In the genomic region with DNA sequence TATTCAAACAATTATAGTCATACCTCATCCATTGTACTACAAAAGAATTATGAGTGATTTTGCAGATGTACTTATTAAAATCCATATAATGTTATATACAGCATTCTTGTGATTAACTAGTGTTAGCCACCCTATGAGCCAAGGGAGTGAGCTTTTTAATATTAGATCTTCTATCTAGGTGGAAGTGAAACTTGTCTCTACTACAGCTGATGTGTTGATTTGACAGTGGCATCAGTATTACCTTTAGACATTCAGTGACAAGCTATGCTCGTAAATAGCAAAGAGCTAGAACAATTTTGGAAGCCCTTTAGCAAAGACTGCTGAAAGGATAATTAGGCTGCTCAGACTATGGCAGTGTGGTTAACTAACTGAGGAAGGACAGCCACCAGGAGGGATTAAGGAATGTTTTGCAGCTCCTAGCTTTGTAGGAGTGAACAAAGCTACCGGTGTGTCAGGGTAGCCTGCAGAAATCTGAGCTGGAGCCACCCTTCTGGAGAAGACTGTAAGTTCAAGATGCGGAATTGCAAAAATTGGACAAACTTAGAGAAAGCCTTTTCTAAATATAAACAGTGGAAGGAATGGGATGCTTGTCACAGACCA, we compare ENCODE assay signal across 20 cellular contexts.
"Had no signal": no experiment of that assay in that cellular context is flagged by ENCODE, and none has a peak within 500 bp of the region (broad histone marks: within the 10 kb centered on the region; RNA-seq: fewer than 3 reads in every experiment).

No MANE protein-coding gene starts in this region.

- H3K27ac ChIP-seq: breast epithelium, foreskin keratinocyte, right atrium auricular region, tibial nerve, vagina had no signal

- H3K9me3 ChIP-seq: breast epithelium, right atrium auricular region, tibial nerve, vagina had no signal

- ATAC-seq: foreskin keratinocyte, left cardiac atrium had no signal

- H3K27me3 ChIP-seq: breast epithelium, foreskin keratinocyte, right atrium auricular region, tibial nerve, vagina had no signal

- H3K4me1 ChIP-seq: breast epithelium, right atrium auricular region, tibial nerve had no signal

- DNase-seq: activated CD4-positive, alpha-beta T cell treated with anti-CD3 and anti-CD28 coated beads for 1 hour; activated CD4-positive, alpha-beta T cell treated with anti-CD3 and anti-CD28 coated beads, Interleukin-2, amount 50 U/mL, for 4 hours; activated naive CD4-positive, alpha-beta T cell; activated T-cell treated with anti-CD3 and anti-CD28 coated beads for 4 hours; aorta; cerebellar nuclear complex; effector CD8-positive, alpha-beta T cell; foreskin keratinocyte; head of caudate nucleus; left cardiac atrium; nucleus accumbens; posterior cingulate gyrus; stimulated activated CD4-positive, alpha-beta T cell treated with anti-CD3 and anti-CD28 coated beads, Interleukin-2, amount 100 ng/mL, for 48 hours; stimulated activated naive CD4-positive, alpha-beta T cell treated with Interleukin-2 at 50 U/mL for 16 hours; substantia nigra had no signal

- H3K36me3 ChIP-seq: breast epithelium, right atrium auricular region, vagina had no signal

- H3K4me3 ChIP-seq: breast epithelium, lung, right atrium auricular region, tibial nerve, vagina had no signal
